In the genomic region with DNA sequence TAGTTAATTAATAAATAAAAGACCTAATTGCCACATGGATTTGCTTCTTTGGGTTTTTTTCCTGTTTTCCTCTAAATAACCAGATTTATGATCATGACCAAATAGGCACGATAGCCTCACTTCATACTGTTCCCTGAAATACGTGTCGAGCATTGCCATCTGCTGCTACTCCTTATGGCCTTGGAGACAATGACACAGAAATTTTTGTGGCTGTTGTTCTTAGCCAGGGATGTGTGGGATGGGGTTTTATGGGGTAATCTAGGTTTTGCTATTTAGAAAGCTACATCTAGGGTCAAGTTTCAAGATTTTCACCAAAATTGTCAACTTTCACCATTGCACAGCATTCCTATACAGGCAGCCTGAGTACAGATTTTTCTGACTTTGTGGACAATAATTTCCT, we compare ENCODE assay signal across 19 cellular contexts.
"Had no signal": no experiment of that assay in that cellular context is flagged by ENCODE, and none has a peak within 500 bp of the region (broad histone marks: within the 10 kb centered on the region; RNA-seq: fewer than 3 reads in every experiment).

No MANE protein-coding gene starts in this region.

- H3K9me3 ChIP-seq: esophagus muscularis mucosa, mucosa of descending colon, tibial nerve, vagina had no signal

- H3K36me3 Mint-ChIP-seq: activated naive CD8-positive, alpha-beta T cell; brain; naive thymus-derived CD8-positive, alpha-beta T cell had no signal

- H3K27ac ChIP-seq: coronary artery, tibial nerve, vagina had no signal

- H3K4me3 ChIP-seq: coronary artery, esophagus muscularis mucosa, mucosa of descending colon, tibial nerve, vagina had no signal

- H3K27ac Mint-ChIP-seq: activated CD4-positive, alpha-beta T cell treated with anti-CD3 and anti-CD28 coated beads, Interleukin-2, amount 10 ng/mL, durations not matched to agents 24 days and 14 days; activated CD8-positive, alpha-beta T cell treated with anti-CD3 and anti-CD28 coated beads, Interleukin-2, amount 10 ng/mL, durations not matched to agents 7 days and 5 days; activated naive CD8-positive, alpha-beta T cell; naive thymus-derived CD8-positive, alpha-beta T cell; T-helper 2 cell treated with Interferon-gamma antibody and Interleukin-4, amounts not matched to agents 5 μg/mL and 100 μg/mL, for 36 hours had no signal

- H3K27me3 ChIP-seq: esophagus muscularis mucosa, tibial nerve, vagina had no signal

- H3K4me1 ChIP-seq: vagina had no signal

- H3K4me1 Mint-ChIP-seq: activated CD4-positive, alpha-beta T cell treated with anti-CD3 and anti-CD28 coated beads, Interleukin-2, amount 10 ng/mL, durations not matched to agents 24 days and 14 days; naive thymus-derived CD8-positive, alpha-beta T cell had no signal

- DNase-seq: activated CD4-positive, alpha-beta T cell treated with anti-CD3 and anti-CD28 coated beads, Interleukin-2, amount 10 ng/mL, durations not matched to agents 24 days and 14 days; activated CD4-positive, CD25-positive, alpha-beta regulatory T cell; activated CD8-positive, alpha-beta memory T cell treated with anti-CD3 and anti-CD28 coated beads, Interleukin-2, amount 50 U/mL, for 4 hours; activated CD8-positive, alpha-beta T cell treated with anti-CD3 and anti-CD28 coated beads, Interleukin-2, amount 10 ng/mL, durations not matched to agents 7 days and 5 days; activated gamma-delta T cell treated with Interleukin-2 at 50 U/mL for 16 hours; central memory CD4-positive, alpha-beta T cell; islet precursor cell; mucosa of descending colon; naive thymus-derived CD8-positive, alpha-beta T cell; stimulated activated CD4-positive, alpha-beta T cell treated with anti-CD3 and anti-CD28 coated beads, Interleukin-4, amount 100 ng/mL, for 24 hours; stimulated activated naive CD4-positive, alpha-beta T cell; substantia nigra had no signal

- H3K36me3 ChIP-seq: esophagus muscularis mucosa, vagina had no signal

- H3K9me3 Mint-ChIP-seq: activated CD4-positive, alpha-beta T cell treated with anti-CD3 and anti-CD28 coated beads, Interleukin-2, amount 10 ng/mL, durations not matched to agents 24 days and 14 days; brain; T-helper 2 cell treated with Interferon-gamma antibody and Interleukin-4, amounts not matched to agents 5 μg/mL and 100 μg/mL, for 36 hours had no signal

- H3K4me3 Mint-ChIP-seq: activated CD4-positive, alpha-beta T cell treated with anti-CD3 and anti-CD28 coated beads, Interleukin-2, amount 10 ng/mL, durations not matched to agents 24 days and 14 days; activated CD8-positive, alpha-beta T cell treated with anti-CD3 and anti-CD28 coated beads, Interleukin-2, amount 10 ng/mL, durations not matched to agents 7 days and 5 days; activated naive CD8-positive, alpha-beta T cell; brain; naive thymus-derived CD8-positive, alpha-beta T cell; T-helper 2 cell treated with Interferon-gamma antibody and Interleukin-4, amounts not matched to agents 5 μg/mL and 100 μg/mL, for 36 hours had no signal
